12 cellular contexts compared by ENCODE assay signal in genomic region chr3:16059700-16060357, GRCh38.
DNase-seq lines count a peak whose midpoint lies in the region; ATAC-seq and TF ChIP-seq lines count a peak whose summit lies in the region.
"Had no signal": no experiment of that assay in that cellular context is flagged by ENCODE, and none has a peak within 500 bp of the region (broad histone marks: within the 10 kb centered on the region; RNA-seq: fewer than 3 reads in every experiment).

No MANE protein-coding gene starts in this region.

- peaks cover 13% of the 10 kb centered on the region for H3K9me3 Mint-ChIP-seq in HFFc6

- peak overlapping the region; percentile 67 for H3K4me3 Mint-ChIP-seq in HFFc6
- H3K4me3 Mint-ChIP-seq: B cell had no signal

- H3K36me3 Mint-ChIP-seq in HFFc6 (ENCODE audit: low read depth): peaks cover 4% of the 10 kb centered on the region

- no peak for ATAC-seq in GM18517 (IDR thresholded peaks at IDR 0.05; ENCODE audit: unreplicated experiment)
- no peak for ATAC-seq in GM21737 (IDR thresholded peaks at IDR 0.05; ENCODE audit: unreplicated experiment)

- DNase-seq in HFFc6 (no peak), caudate nucleus (lab: John Stamatoyannopoulos, UW) (no peak), DMS114 treated with DMSO at 0.1 percent for 48 hours (lab: John Stamatoyannopoulos, UW; ENCODE audit: unreplicated experiment) (no peak)
- no peak for DNase-seq in stimulated activated CD4-positive, alpha-beta T cell treated with anti-CD3 and anti-CD28 coated beads, Interleukin-2, amount 100 ng/mL, for 48 hours
- DNase-seq: erythroblast, NCI-H1694 had no signal

- no peak for TF ChIP-seq CTCF in HFFc6 (IDR thresholded peaks at IDR 0.05)
- no peak for TF ChIP-seq CTCF in liver (IDR thresholded peaks at IDR 0.05; ENCODE audit: low read depth, low read length, missing input control)

- H3K4me1 ChIP-seq in liver (ENCODE audit: control insufficient read depth in 4 of 4, insufficient read depth in 4 of 4, low read length in 3 of 4): peaks cover 0 to 13% (median 1%) of the 10 kb centered on the region in 4 donors
- peaks cover 7% of the 10 kb centered on the region for H3K4me1 ChIP-seq in stomach smooth muscle (ENCODE audit: control insufficient read depth, insufficient read depth, low read length)

- H3K4me3 ChIP-seq in liver (ENCODE audit: low read depth in 1 of 3, low read length in 3 of 3) (no peak overlapping the region), stomach smooth muscle (ENCODE audit: low read length in 2 of 2) (no peak overlapping the region)

- TF ChIP-seq RAD21 in liver (IDR thresholded peaks at IDR 0.05): no peak

- H3K27ac ChIP-seq in caudate nucleus (ENCODE audit: low read depth, low read length): peak overlapping the region; percentile 96
- peak overlapping the region; percentile 5 to 10 for H3K27ac ChIP-seq in liver (ENCODE audit: low read depth in 1 of 2, low read length in 2 of 2)
- H3K27ac ChIP-seq in stomach smooth muscle (ENCODE audit: low read length): peak overlapping the region; percentile 49

- no peaks in the 10 kb centered on the region for H3K27me3 ChIP-seq in liver (ENCODE audit: control insufficient read depth in 4 of 4, insufficient read depth in 4 of 4, low read length in 3 of 4)
- H3K27me3 ChIP-seq in stomach smooth muscle (ENCODE audit: control insufficient read depth in 1 of 2, insufficient read depth in 2 of 2, low read length in 2 of 2): no peaks in the 10 kb centered on the region

- WGBS in liver: 86% methylated on average over 3 of the region's 3 CpGs

- no peaks in the 10 kb centered on the region for H3K36me3 ChIP-seq in liver (ENCODE audit: control insufficient read depth in 4 of 4, insufficient read depth in 3 of 4, low read depth in 1 of 4, low read length in 3 of 4)
- H3K36me3 ChIP-seq in stomach smooth muscle (ENCODE audit: control insufficient read depth in 2 of 2, insufficient read depth in 2 of 2, low read length in 2 of 2): no peaks in the 10 kb centered on the region

- H3K27ac Mint-ChIP-seq in HFFc6: peak overlapping the region; percentile 99
- H3K27ac Mint-ChIP-seq: B cell, progenitor cell of endocrine pancreas had no signal

- no peak overlapping the region for H3K9ac ChIP-seq in liver (ENCODE audit: low read depth in 1 of 2, low read length in 2 of 2)
- no peak overlapping the region for H3K9ac ChIP-seq in stomach smooth muscle (ENCODE audit: low read length in 2 of 2)

- no peaks in the 10 kb centered on the region; the same call in 1 of the 2 replicates for H3K27me3 Mint-ChIP-seq in HFFc6 (ENCODE audit: insufficient read depth)

- peaks cover 85% of the 10 kb centered on the region for H3K4me1 Mint-ChIP-seq in HFFc6 (ENCODE audit: low read depth)
- H3K4me1 Mint-ChIP-seq: B cell had no signal

- H3K9me3 ChIP-seq in liver (ENCODE audit: control insufficient read depth in 4 of 4, low read length in 3 of 4) (no peaks in the 10 kb centered on the region), stomach smooth muscle (ENCODE audit: control insufficient read depth in 2 of 2, low read length in 2 of 2) (no peaks in the 10 kb centered on the region)

TF ChIP-seq in liver, 16 proteins besides CTCF, POLR2A, EP300 and RAD21:
- TF ChIP-seq MAX (IDR thresholded peaks at IDR 0.05) (no peak), RXRA (IDR thresholded peaks at IDR 0.05) (no peak), EGR1 (IDR thresholded peaks at IDR 0.05; ENCODE audit: low read depth in 2 of 2) (no peak), GABPA (IDR thresholded peaks at IDR 0.05 in 1 of 2, conservative IDR thresholded peaks at IDR 0.05 in 1 of 2) (no peak), ATF3 (IDR thresholded peaks at IDR 0.05) (no peak), JUND (IDR thresholded peaks at IDR 0.05) (no peak), YY1 (IDR thresholded peaks at IDR 0.05) (no peak), SP1 (IDR thresholded peaks at IDR 0.05) (no peak), ZBTB33 (IDR thresholded peaks at IDR 0.05) (no peak), HNF4G (IDR thresholded peaks at IDR 0.05) (no peak), REST (IDR thresholded peaks at IDR 0.05) (no peak), HNF4A (conservative IDR thresholded peaks at IDR 0.05) (no peak), NR2F2 (IDR thresholded peaks at IDR 0.05) (no peak), FOXA1 (IDR thresholded peaks at IDR 0.05) (no peak), FOXA2 (IDR thresholded peaks at IDR 0.05) (no peak), TAF1 (conservative IDR thresholded peaks at IDR 0.05) (no peak)
TF ChIP-seq in liver: peak in this region for 0.

Comparison
In these comparisons a context has a peak if more than half of its experiments do, and no peak if none do; other contexts are left out.
1. H3K27ac ChIP-seq: peak in every context shown above with its lines; median percentile 96 in caudate nucleus; 49 in stomach smooth muscle; 8 in liver.